In the genomic region with DNA sequence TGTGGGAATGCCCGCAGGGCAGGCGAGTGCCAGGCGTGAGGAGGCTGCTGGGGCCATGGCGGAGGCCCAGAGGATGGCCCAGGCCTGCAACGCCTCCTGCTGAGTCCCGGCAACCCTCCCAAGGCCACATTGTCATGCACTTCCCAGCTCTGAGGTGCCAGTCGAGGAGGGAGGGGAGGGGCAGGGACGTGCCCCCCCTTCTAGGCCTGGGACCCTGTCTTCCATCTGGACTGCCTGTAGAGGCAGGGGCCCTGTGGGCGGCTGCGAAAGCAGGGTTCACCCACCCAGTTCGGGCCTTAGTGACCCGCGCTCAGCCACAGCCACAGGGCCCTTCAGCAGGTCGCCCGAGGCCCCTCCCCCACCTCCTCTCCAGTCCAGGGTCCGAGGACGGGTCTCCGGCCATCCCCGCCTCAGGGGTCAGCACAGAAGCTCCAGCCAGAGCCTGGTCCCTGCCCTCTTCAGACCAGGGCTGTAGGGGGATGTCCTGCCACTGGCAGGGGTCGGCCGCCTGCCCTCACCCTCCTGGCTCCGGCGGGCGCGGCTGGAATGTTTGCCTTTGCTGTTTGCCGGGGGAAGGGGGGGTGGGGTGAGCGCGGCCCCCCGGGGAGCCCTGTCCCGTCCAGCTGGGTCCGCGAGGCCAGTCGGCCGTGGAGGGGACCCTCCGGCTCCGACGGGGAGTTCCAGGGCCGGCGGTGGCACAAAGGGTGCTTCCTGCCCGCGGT, we compare ENCODE assay signal across 1 cellular context.
TF ChIP-seq lines count a peak whose summit lies in the region.

No MANE protein-coding gene starts in this region.

TF ChIP-seq in HepG2, 621 proteins besides CTCF, POLR2A, EP300 and RAD21 (continued from another document and continues in another):
- TF ChIP-seq, protein P1, sequence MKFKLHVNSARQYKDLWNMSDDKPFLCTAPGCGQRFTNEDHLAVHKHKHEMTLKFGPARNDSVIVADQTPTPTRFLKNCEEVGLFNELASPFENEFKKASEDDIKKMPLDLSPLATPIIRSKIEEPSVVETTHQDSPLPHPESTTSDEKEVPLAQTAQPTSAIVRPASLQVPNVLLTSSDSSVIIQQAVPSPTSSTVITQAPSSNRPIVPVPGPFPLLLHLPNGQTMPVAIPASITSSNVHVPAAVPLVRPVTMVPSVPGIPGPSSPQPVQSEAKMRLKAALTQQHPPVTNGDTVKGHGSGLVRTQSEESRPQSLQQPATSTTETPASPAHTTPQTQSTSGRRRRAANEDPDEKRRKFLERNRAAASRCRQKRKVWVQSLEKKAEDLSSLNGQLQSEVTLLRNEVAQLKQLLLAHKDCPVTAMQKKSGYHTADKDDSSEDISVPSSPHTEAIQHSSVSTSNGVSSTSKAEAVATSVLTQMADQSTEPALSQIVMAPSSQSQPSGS (CRISPR knock-in tag; IDR thresholded peaks at IDR 0.05) = peak; percentile 46; the same call in 1 of the 2 replicates
- peak; percentile 92 for TF ChIP-seq HNF4A (CRISPR knock-in tag; IDR thresholded peaks at IDR 0.05)
- peak; percentile 21 for TF ChIP-seq PCBP2 (optimal IDR thresholded peaks at IDR 0.05; ENCODE audit: low read depth, low read length, poor library complexity, severe bottlenecking)
- TF ChIP-seq CBX2 (IDR thresholded peaks at IDR 0.05; ENCODE audit: low read depth, low read length) = no peak
- TF ChIP-seq CBX2 (CRISPR knock-in tag; IDR thresholded peaks at IDR 0.05; ENCODE audit: low read depth) = no peak
- TF ChIP-seq ZFX (CRISPR knock-in tag; IDR thresholded peaks at IDR 0.05; ENCODE audit: low read depth) = peak; percentile 92
- TF ChIP-seq RBM39 (IDR thresholded peaks at IDR 0.05; ENCODE audit: low read depth, low read length, poor library complexity, severe bottlenecking) = peak; percentile 58
- TF ChIP-seq ZNF235 (CRISPR knock-in tag; IDR thresholded peaks at IDR 0.05; ENCODE audit: borderline replicate concordance) = peak; percentile 85; the same call in 1 of the 2 replicates
- TF ChIP-seq ZNF10 (CRISPR knock-in tag; IDR thresholded peaks at IDR 0.05; ENCODE audit: borderline replicate concordance, low read depth) = no peak
- no peak for TF ChIP-seq ZNF33A (CRISPR knock-in tag; IDR thresholded peaks at IDR 0.05; ENCODE audit: borderline replicate concordance)
- TF ChIP-seq, protein P2, sequence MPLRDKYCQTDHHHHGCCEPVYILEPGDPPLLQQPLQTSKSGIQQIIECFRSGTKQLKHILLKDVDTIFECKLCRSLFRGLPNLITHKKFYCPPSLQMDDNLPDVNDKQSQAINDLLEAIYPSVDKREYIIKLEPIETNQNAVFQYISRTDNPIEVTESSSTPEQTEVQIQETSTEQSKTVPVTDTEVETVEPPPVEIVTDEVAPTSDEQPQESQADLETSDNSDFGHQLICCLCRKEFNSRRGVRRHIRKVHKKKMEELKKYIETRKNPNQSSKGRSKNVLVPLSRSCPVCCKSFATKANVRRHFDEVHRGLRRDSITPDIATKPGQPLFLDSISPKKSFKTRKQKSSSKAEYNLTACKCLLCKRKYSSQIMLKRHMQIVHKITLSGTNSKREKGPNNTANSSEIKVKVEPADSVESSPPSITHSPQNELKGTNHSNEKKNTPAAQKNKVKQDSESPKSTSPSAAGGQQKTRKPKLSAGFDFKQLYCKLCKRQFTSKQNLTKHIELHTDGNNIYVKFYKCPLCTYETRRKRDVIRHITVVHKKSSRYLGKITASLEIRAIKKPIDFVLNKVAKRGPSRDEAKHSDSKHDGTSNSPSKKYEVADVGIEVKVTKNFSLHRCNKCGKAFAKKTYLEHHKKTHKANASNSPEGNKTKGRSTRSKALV (CRISPR knock-in tag; IDR thresholded peaks at IDR 0.05) = 0 out of 2 replicates have a peak, but pooled peaks have one; percentile 49
- TF ChIP-seq, protein P3, sequence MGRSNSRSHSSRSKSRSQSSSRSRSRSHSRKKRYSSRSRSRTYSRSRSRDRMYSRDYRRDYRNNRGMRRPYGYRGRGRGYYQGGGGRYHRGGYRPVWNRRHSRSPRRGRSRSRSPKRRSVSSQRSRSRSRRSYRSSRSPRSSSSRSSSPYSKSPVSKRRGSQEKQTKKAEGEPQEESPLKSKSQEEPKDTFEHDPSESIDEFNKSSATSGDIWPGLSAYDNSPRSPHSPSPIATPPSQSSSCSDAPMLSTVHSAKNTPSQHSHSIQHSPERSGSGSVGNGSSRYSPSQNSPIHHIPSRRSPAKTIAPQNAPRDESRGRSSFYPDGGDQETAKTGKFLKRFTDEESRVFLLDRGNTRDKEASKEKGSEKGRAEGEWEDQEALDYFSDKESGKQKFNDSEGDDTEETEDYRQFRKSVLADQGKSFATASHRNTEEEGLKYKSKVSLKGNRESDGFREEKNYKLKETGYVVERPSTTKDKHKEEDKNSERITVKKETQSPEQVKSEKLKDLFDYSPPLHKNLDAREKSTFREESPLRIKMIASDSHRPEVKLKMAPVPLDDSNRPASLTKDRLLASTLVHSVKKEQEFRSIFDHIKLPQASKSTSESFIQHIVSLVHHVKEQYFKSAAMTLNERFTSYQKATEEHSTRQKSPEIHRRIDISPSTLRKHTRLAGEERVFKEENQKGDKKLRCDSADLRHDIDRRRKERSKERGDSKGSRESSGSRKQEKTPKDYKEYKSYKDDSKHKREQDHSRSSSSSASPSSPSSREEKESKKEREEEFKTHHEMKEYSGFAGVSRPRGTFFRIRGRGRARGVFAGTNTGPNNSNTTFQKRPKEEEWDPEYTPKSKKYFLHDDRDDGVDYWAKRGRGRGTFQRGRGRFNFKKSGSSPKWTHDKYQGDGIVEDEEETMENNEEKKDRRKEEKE (IDR thresholded peaks at IDR 0.05) = no peak
- TF ChIP-seq, protein P4, sequence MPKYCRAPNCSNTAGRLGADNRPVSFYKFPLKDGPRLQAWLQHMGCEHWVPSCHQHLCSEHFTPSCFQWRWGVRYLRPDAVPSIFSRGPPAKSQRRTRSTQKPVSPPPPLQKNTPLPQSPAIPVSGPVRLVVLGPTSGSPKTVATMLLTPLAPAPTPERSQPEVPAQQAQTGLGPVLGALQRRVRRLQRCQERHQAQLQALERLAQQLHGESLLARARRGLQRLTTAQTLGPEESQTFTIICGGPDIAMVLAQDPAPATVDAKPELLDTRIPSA (CRISPR knock-in tag; IDR thresholded peaks at IDR 0.05; ENCODE audit: borderline replicate concordance) = 0 out of 2 replicates have a peak, but pooled peaks have one; percentile 63
- TF ChIP-seq, protein P5, sequence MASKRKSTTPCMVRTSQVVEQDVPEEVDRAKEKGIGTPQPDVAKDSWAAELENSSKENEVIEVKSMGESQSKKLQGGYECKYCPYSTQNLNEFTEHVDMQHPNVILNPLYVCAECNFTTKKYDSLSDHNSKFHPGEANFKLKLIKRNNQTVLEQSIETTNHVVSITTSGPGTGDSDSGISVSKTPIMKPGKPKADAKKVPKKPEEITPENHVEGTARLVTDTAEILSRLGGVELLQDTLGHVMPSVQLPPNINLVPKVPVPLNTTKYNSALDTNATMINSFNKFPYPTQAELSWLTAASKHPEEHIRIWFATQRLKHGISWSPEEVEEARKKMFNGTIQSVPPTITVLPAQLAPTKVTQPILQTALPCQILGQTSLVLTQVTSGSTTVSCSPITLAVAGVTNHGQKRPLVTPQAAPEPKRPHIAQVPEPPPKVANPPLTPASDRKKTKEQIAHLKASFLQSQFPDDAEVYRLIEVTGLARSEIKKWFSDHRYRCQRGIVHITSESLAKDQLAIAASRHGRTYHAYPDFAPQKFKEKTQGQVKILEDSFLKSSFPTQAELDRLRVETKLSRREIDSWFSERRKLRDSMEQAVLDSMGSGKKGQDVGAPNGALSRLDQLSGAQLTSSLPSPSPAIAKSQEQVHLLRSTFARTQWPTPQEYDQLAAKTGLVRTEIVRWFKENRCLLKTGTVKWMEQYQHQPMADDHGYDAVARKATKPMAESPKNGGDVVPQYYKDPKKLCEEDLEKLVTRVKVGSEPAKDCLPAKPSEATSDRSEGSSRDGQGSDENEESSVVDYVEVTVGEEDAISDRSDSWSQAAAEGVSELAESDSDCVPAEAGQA (IDR thresholded peaks at IDR 0.05; ENCODE audit: low read depth) = no peak
- TF ChIP-seq, protein P5 (CRISPR knock-in tag; IDR thresholded peaks at IDR 0.05; ENCODE audit: borderline replicate concordance) = no peak
- TF ChIP-seq, protein P6, sequence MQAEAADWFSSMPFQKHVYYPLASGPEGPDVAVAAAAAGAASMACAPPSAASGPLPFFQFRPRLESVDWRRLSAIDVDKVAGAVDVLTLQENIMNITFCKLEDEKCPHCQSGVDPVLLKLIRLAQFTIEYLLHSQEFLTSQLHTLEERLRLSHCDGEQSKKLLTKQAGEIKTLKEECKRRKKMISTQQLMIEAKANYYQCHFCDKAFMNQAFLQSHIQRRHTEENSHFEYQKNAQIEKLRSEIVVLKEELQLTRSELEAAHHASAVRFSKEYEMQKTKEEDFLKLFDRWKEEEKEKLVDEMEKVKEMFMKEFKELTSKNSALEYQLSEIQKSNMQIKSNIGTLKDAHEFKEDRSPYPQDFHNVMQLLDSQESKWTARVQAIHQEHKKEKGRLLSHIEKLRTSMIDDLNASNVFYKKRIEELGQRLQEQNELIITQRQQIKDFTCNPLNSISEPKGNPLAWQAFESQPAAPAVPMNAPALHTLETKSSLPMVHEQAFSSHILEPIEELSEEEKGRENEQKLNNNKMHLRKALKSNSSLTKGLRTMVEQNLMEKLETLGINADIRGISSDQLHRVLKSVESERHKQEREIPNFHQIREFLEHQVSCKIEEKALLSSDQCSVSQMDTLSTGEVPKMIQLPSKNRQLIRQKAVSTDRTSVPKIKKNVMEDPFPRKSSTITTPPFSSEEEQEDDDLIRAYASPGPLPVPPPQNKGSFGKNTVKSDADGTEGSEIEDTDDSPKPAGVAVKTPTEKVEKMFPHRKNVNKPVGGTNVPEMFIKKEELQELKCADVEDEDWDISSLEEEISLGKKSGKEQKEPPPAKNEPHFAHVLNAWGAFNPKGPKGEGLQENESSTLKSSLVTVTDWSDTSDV (CRISPR knock-in tag; IDR thresholded peaks at IDR 0.05) = peak; percentile 46; the same call in 1 of the 2 replicates
- 0 out of 2 replicates have a peak, but pooled peaks have one; percentile 35 for TF ChIP-seq ZNF713 (CRISPR knock-in tag; IDR thresholded peaks at IDR 0.05)
- TF ChIP-seq ZFP36L2 (CRISPR knock-in tag; IDR thresholded peaks at IDR 0.05) = no peak
- 0 out of 2 replicates have a peak, but pooled peaks have one; percentile 65 for TF ChIP-seq ADNP (CRISPR knock-in tag; IDR thresholded peaks at IDR 0.05)
- peak; percentile 37 for TF ChIP-seq ZNF605 (CRISPR knock-in tag; IDR thresholded peaks at IDR 0.05)
- peak; percentile 62; the same call in 1 of the 2 replicates for TF ChIP-seq MEIS1 (CRISPR knock-in tag; IDR thresholded peaks at IDR 0.05; ENCODE audit: borderline replicate concordance)
- no peak for TF ChIP-seq SKI (IDR thresholded peaks at IDR 0.05; ENCODE audit: partially characterized antibody)
- peak; percentile 40; the same call in 1 of the 2 replicates for TF ChIP-seq CREM (IDR thresholded peaks at IDR 0.05)
- TF ChIP-seq CREM (CRISPR knock-in tag; IDR thresholded peaks at IDR 0.05) = no peak
- TF ChIP-seq THAP11 (CRISPR knock-in tag; IDR thresholded peaks at IDR 0.05) = peak; percentile 5; the same call in 1 of the 2 replicates
- TF ChIP-seq POLR2G (IDR thresholded peaks at IDR 0.05; ENCODE audit: low read depth, low read length) = peak; percentile 74
- TF ChIP-seq ZFP62 (CRISPR knock-in tag; IDR thresholded peaks at IDR 0.05) = no peak
- peak; percentile 70 for TF ChIP-seq ZSCAN25 (CRISPR knock-in tag; IDR thresholded peaks at IDR 0.05)
- peak; percentile 97 for TF ChIP-seq SRSF1 (optimal IDR thresholded peaks at IDR 0.05; ENCODE audit: low read depth, low read length)
- TF ChIP-seq EED (CRISPR knock-in tag; IDR thresholded peaks at IDR 0.05) = peak; percentile 26; the same call in 1 of the 2 replicates
- TF ChIP-seq, protein P7, sequence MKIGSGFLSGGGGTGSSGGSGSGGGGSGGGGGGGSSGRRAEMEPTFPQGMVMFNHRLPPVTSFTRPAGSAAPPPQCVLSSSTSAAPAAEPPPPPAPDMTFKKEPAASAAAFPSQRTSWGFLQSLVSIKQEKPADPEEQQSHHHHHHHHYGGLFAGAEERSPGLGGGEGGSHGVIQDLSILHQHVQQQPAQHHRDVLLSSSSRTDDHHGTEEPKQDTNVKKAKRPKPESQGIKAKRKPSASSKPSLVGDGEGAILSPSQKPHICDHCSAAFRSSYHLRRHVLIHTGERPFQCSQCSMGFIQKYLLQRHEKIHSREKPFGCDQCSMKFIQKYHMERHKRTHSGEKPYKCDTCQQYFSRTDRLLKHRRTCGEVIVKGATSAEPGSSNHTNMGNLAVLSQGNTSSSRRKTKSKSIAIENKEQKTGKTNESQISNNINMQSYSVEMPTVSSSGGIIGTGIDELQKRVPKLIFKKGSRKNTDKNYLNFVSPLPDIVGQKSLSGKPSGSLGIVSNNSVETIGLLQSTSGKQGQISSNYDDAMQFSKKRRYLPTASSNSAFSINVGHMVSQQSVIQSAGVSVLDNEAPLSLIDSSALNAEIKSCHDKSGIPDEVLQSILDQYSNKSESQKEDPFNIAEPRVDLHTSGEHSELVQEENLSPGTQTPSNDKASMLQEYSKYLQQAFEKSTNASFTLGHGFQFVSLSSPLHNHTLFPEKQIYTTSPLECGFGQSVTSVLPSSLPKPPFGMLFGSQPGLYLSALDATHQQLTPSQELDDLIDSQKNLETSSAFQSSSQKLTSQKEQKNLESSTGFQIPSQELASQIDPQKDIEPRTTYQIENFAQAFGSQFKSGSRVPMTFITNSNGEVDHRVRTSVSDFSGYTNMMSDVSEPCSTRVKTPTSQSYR (CRISPR knock-in tag; IDR thresholded peaks at IDR 0.05; ENCODE audit: borderline replicate concordance) = peak; percentile 95
- TF ChIP-seq, protein P8, sequence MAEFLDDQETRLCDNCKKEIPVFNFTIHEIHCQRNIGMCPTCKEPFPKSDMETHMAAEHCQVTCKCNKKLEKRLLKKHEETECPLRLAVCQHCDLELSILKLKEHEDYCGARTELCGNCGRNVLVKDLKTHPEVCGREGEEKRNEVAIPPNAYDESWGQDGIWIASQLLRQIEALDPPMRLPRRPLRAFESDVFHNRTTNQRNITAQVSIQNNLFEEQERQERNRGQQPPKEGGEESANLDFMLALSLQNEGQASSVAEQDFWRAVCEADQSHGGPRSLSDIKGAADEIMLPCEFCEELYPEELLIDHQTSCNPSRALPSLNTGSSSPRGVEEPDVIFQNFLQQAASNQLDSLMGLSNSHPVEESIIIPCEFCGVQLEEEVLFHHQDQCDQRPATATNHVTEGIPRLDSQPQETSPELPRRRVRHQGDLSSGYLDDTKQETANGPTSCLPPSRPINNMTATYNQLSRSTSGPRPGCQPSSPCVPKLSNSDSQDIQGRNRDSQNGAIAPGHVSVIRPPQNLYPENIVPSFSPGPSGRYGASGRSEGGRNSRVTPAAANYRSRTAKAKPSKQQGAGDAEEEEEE (CRISPR knock-in tag; IDR thresholded peaks at IDR 0.05; ENCODE audit: borderline replicate concordance) = 0 out of 2 replicates have a peak, but pooled peaks have one; percentile 50
- TF ChIP-seq ZNF777 (CRISPR knock-in tag; IDR thresholded peaks at IDR 0.05) = peak; percentile 94
- peak; percentile 52; the same call in 1 of the 2 replicates for TF ChIP-seq SPEN (CRISPR knock-in tag; IDR thresholded peaks at IDR 0.05; ENCODE audit: low read depth)
